In genomic region chr6:49666480-49666879, GRCh38 we compare ENCODE assay signal across 33 cellular contexts. TPM values are rescaled to one million over a fixed set of nuclear protein-coding genes. Genes with fewer than 3 reads are reported as not detected.
"Had no signal": no experiment of that assay in that cellular context is flagged by ENCODE, and none has a peak within 500 bp of the region (broad histone marks: within the 10 kb centered on the region; RNA-seq: fewer than 3 reads in every experiment).

No MANE protein-coding gene starts in this region.

- H3K27me3 ChIP-seq: ascending aorta, breast epithelium, cardiac muscle cell, esophagus muscularis mucosa, foreskin keratinocyte, gastrocnemius medialis, heart left ventricle had no signal

- H3K9me3 Mint-ChIP-seq: activated CD4-positive, alpha-beta memory T cell treated with anti-CD3 and anti-CD28 coated beads, Interleukin-2, amount 10 ng/mL, durations not matched to agents 7 days and 5 days; activated CD4-positive, alpha-beta T cell treated with anti-CD3 and anti-CD28 coated beads, Interleukin-2, amount 10 ng/mL, durations not matched to agents 7 days and 5 days; activated naive CD4-positive, alpha-beta T cell treated with anti-CD3 and anti-CD28 coated beads, Interleukin-2, amount 10 ng/mL, durations not matched to agents 7 days and 5 days; activated naive CD8-positive, alpha-beta T cell treated with anti-CD3 and anti-CD28 coated beads, Interleukin-2, amount 10 ng/mL, durations not matched to agents 7 days and 5 days; activated T-cell treated with anti-CD3 and anti-CD28 coated beads, Interleukin-2, amount 50 U/mL, for 24 hours; T-helper 1 cell treated with Interleukin-12 subunit alpha and Interleukin-12 subunit beta and Interleukin-4 antibody, amounts not matched to agents 30 μg/mL and 1 μg/mL, for 36 hours had no signal

- H3K27ac ChIP-seq: ascending aorta, breast epithelium, cardiac muscle cell, coronary artery, dorsolateral prefrontal cortex, esophagus muscularis mucosa, foreskin keratinocyte, gastrocnemius medialis, heart left ventricle had no signal

- H3K4me3 Mint-ChIP-seq: activated CD4-positive, alpha-beta memory T cell treated with anti-CD3 and anti-CD28 coated beads, Interleukin-2, amount 10 ng/mL, durations not matched to agents 7 days and 5 days; activated CD4-positive, alpha-beta T cell treated with anti-CD3 and anti-CD28 coated beads, Interleukin-2, amount 10 ng/mL, durations not matched to agents 7 days and 5 days; activated naive CD4-positive, alpha-beta T cell treated with anti-CD3 and anti-CD28 coated beads, Interleukin-2, amount 10 ng/mL, durations not matched to agents 7 days and 5 days; activated naive CD8-positive, alpha-beta T cell treated with anti-CD3 and anti-CD28 coated beads, Interleukin-2, amount 10 ng/mL, durations not matched to agents 7 days and 5 days; activated T-cell treated with anti-CD3 and anti-CD28 coated beads, Interleukin-2, amount 50 U/mL, for 24 hours; activated T-cell treated with anti-CD3 and anti-CD28 coated beads, Interleukin-2, amount 50 U/mL, for 72 hours; brain; dendritic cell treated with granulocyte-macrophage colony-stimulating factor and Interleukin-4, amounts not matched to agents 40 ng/mL and 50 ng/mL, for 4 days; T-cell; T-helper 1 cell treated with Interleukin-12 subunit alpha and Interleukin-12 subunit beta and Interleukin-4 antibody, amounts not matched to agents 30 μg/mL and 1 μg/mL, for 36 hours had no signal

- H3K36me3 ChIP-seq: ascending aorta, breast epithelium, cardiac muscle cell, esophagus muscularis mucosa, gastrocnemius medialis, heart left ventricle had no signal

- H3K4me1 ChIP-seq: ascending aorta, breast epithelium, esophagus muscularis mucosa, foreskin keratinocyte, gastrocnemius medialis, heart left ventricle had no signal

- H3K36me3 Mint-ChIP-seq: activated naive CD4-positive, alpha-beta T cell treated with anti-CD3 and anti-CD28 coated beads, Interleukin-2, amount 10 ng/mL, durations not matched to agents 7 days and 5 days; activated naive CD4-positive, alpha-beta T cell treated with anti-CD3 and anti-CD28 coated beads, Interleukin-2, amount 50 U/mL, for 72 hours; activated naive CD8-positive, alpha-beta T cell treated with anti-CD3 and anti-CD28 coated beads, Interleukin-2, amount 10 ng/mL, durations not matched to agents 7 days and 5 days; brain; T-cell had no signal

- H3K9me3 ChIP-seq: ascending aorta, breast epithelium, esophagus muscularis mucosa, gastrocnemius medialis had no signal

- H3K27ac Mint-ChIP-seq: activated CD4-positive, alpha-beta memory T cell treated with anti-CD3 and anti-CD28 coated beads, Interleukin-2, amount 10 ng/mL, durations not matched to agents 7 days and 5 days; activated CD4-positive, alpha-beta T cell treated with anti-CD3 and anti-CD28 coated beads, Interleukin-2, amount 10 ng/mL, durations not matched to agents 7 days and 5 days; activated naive CD4-positive, alpha-beta T cell treated with anti-CD3 and anti-CD28 coated beads, Interleukin-2, amount 10 ng/mL, durations not matched to agents 7 days and 5 days; activated naive CD4-positive, alpha-beta T cell treated with anti-CD3 and anti-CD28 coated beads, Interleukin-2, amount 50 U/mL, for 72 hours; activated naive CD8-positive, alpha-beta T cell treated with anti-CD3 and anti-CD28 coated beads, Interleukin-2, amount 10 ng/mL, durations not matched to agents 7 days and 5 days; activated T-cell treated with anti-CD3 and anti-CD28 coated beads, Interleukin-2, amount 50 U/mL, for 24 hours; activated T-cell treated with anti-CD3 and anti-CD28 coated beads, Interleukin-2, amount 50 U/mL, for 72 hours; brain; dendritic cell treated with granulocyte-macrophage colony-stimulating factor and Interleukin-4, amounts not matched to agents 40 ng/mL and 50 ng/mL, for 4 days; T-cell; T-helper 1 cell treated with Interleukin-12 subunit alpha and Interleukin-12 subunit beta and Interleukin-4 antibody, amounts not matched to agents 30 μg/mL and 1 μg/mL, for 36 hours had no signal

- H3K4me3 ChIP-seq: ascending aorta, breast epithelium, cardiac muscle cell, coronary artery, dorsolateral prefrontal cortex, esophagus muscularis mucosa, gastrocnemius medialis, heart left ventricle had no signal

- H3K4me1 Mint-ChIP-seq: activated CD4-positive, alpha-beta memory T cell treated with anti-CD3 and anti-CD28 coated beads, Interleukin-2, amount 10 ng/mL, durations not matched to agents 7 days and 5 days; activated CD4-positive, alpha-beta T cell treated with anti-CD3 and anti-CD28 coated beads, Interleukin-2, amount 10 ng/mL, durations not matched to agents 7 days and 5 days; activated naive CD4-positive, alpha-beta T cell treated with anti-CD3 and anti-CD28 coated beads, Interleukin-2, amount 10 ng/mL, durations not matched to agents 7 days and 5 days; brain; T-cell had no signal

- DNase-seq: activated CD4-positive, alpha-beta memory T cell treated with anti-CD3 and anti-CD28 coated beads, Interleukin-2, amount 10 ng/mL, durations not matched to agents 7 days and 5 days; activated CD4-positive, alpha-beta T cell treated with anti-CD3 and anti-CD28 coated beads for 1 hour; activated CD4-positive, alpha-beta T cell treated with anti-CD3 and anti-CD28 coated beads for 4 hours; activated CD4-positive, alpha-beta T cell treated with anti-CD3 and anti-CD28 coated beads, Interleukin-2, amount 10 ng/mL, durations not matched to agents 7 days and 5 days; activated CD4-positive, alpha-beta T cell treated with anti-CD3 and anti-CD28 coated beads, Interleukin-2, amount 50 U/mL, for 4 hours; activated CD8-positive, alpha-beta memory T cell treated with anti-CD3 and anti-CD28 coated beads, Interleukin-2, amount 50 U/mL, for 48 hours; activated gamma-delta T cell; activated naive CD4-positive, alpha-beta T cell; activated naive CD4-positive, alpha-beta T cell treated with anti-CD3 and anti-CD28 coated beads, Interleukin-2, amount 10 ng/mL, durations not matched to agents 7 days and 5 days; activated naive CD8-positive, alpha-beta T cell treated with anti-CD3 and anti-CD28 coated beads, Interleukin-2, amount 10 ng/mL, durations not matched to agents 7 days and 5 days; activated T-cell treated with anti-CD3 and anti-CD28 coated beads for 4 hours; activated T-cell treated with anti-CD3 and anti-CD28 coated beads, Interleukin-2, amount 50 U/mL, for 24 hours; activated T-cell treated with anti-CD3 and anti-CD28 coated beads, Interleukin-2, amount 50 U/mL, for 72 hours; central memory CD4-positive, alpha-beta T cell; cerebellar nuclear complex; dorsolateral prefrontal cortex; effector memory CD4-positive, alpha-beta T cell; foreskin keratinocyte; gastrocnemius medialis; glutamatergic neuron; heart left ventricle; T-cell; T1000 had no signal

- H3K27me3 Mint-ChIP-seq: activated CD4-positive, alpha-beta memory T cell treated with anti-CD3 and anti-CD28 coated beads, Interleukin-2, amount 10 ng/mL, durations not matched to agents 7 days and 5 days; activated CD4-positive, alpha-beta T cell treated with anti-CD3 and anti-CD28 coated beads, Interleukin-2, amount 10 ng/mL, durations not matched to agents 7 days and 5 days; activated naive CD4-positive, alpha-beta T cell treated with anti-CD3 and anti-CD28 coated beads, Interleukin-2, amount 10 ng/mL, durations not matched to agents 7 days and 5 days; activated naive CD8-positive, alpha-beta T cell treated with anti-CD3 and anti-CD28 coated beads, Interleukin-2, amount 10 ng/mL, durations not matched to agents 7 days and 5 days; activated T-cell treated with anti-CD3 and anti-CD28 coated beads, Interleukin-2, amount 50 U/mL, for 24 hours; brain; dendritic cell treated with granulocyte-macrophage colony-stimulating factor and Interleukin-4, amounts not matched to agents 40 ng/mL and 50 ng/mL, for 4 days; T-cell had no signal

RNA-seq across cellular contexts. Expression of gene RHAG, which starts 29.8 kb away (rescaled TPM):
- total RNA-seq: activated CD4-positive, alpha-beta memory T cell treated with anti-CD3 and anti-CD28 coated beads, Interleukin-2, amount 10 ng/mL, durations not matched to agents 7 days and 5 days; activated CD4-positive, alpha-beta T cell treated with anti-CD3 and anti-CD28 coated beads, Interleukin-2, amount 10 ng/mL, durations not matched to agents 7 days and 5 days; activated naive CD4-positive, alpha-beta T cell treated with anti-CD3 and anti-CD28 coated beads, Interleukin-2, amount 50 U/mL, for 72 hours; activated naive CD8-positive, alpha-beta T cell treated with anti-CD3 and anti-CD28 coated beads, Interleukin-2, amount 10 ng/mL, durations not matched to agents 7 days and 5 days; activated T-cell treated with anti-CD3 and anti-CD28 coated beads, Interleukin-2, amount 50 U/mL, for 72 hours; ascending aorta; breast epithelium; cardiac muscle cell; foreskin keratinocyte; T-helper 2 cell treated with Interferon-gamma antibody and Interleukin-4, amounts not matched to agents 100 ng/mL and 5 ng/mL, for 36 hours had no signal
- polyA plus RNA-seq: cardiac muscle cell, foreskin keratinocyte had no signal

RNA-seq across cellular contexts. Expression of gene CRISP2, which starts 46.9 kb away (rescaled TPM):
- total RNA-seq: activated CD4-positive, alpha-beta memory T cell treated with anti-CD3 and anti-CD28 coated beads, Interleukin-2, amount 10 ng/mL, durations not matched to agents 7 days and 5 days; activated CD4-positive, alpha-beta T cell treated with anti-CD3 and anti-CD28 coated beads, Interleukin-2, amount 10 ng/mL, durations not matched to agents 7 days and 5 days; activated naive CD4-positive, alpha-beta T cell treated with anti-CD3 and anti-CD28 coated beads, Interleukin-2, amount 50 U/mL, for 72 hours; activated naive CD8-positive, alpha-beta T cell treated with anti-CD3 and anti-CD28 coated beads, Interleukin-2, amount 10 ng/mL, durations not matched to agents 7 days and 5 days; activated T-cell treated with anti-CD3 and anti-CD28 coated beads, Interleukin-2, amount 50 U/mL, for 72 hours; ascending aorta; cardiac muscle cell; dorsolateral prefrontal cortex; esophagus muscularis mucosa; foreskin keratinocyte; gastrocnemius medialis; heart left ventricle; T-cell; T-helper 2 cell treated with Interferon-gamma antibody and Interleukin-4, amounts not matched to agents 100 ng/mL and 5 ng/mL, for 36 hours had no signal
- polyA plus RNA-seq: cardiac muscle cell, foreskin keratinocyte, heart left ventricle had no signal
